18 cellular contexts compared by ENCODE assay signal in the genomic region with DNA sequence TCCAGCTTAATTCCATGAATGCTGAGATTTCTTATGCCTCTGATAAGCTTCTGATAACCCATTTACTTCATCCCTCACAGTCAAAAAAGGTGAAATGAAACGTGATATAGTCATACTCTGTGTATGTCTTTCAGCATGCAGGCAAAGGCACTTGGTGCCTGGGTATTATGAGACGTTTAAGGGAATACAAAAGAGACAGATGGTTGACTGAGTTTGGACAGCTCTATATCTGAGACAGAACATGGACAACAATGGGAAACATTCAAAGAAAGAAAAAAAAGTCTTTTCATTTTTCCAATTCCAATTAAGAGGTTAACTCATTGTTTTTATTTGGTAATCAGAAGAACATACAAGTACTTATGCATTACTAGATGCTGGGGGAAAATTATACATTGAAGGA.
A peak's percentile ranks its signal among the peaks of the same experiment; 100 is the strongest.
DNase-seq lines count a peak whose midpoint lies in the region; ATAC-seq, FAIRE-seq and TF ChIP-seq lines count a peak whose summit lies in the region.
"Had no signal": no experiment of that assay in that cellular context is flagged by ENCODE, and none has a peak within 500 bp of the region (broad histone marks: within the 10 kb centered on the region; RNA-seq: fewer than 3 reads in every experiment).

No MANE protein-coding gene starts in this region.

- CTCF ChIA-PET in MCF 10A (lab: Yijun Ruan, JAX), result interaction anchor here (0.5 to 3.9 kb wide), 20 partner anchors 8 to 781 kb away, joined by 3 to 40 read pairs (median 3); no protein-coding TSS in a partner anchor

- H3K36me3 Mint-ChIP-seq in MCF 10A (ENCODE audit: insufficient read depth, unreplicated experiment), result no peaks in the 10 kb centered on the region

- POLR2A ChIA-PET in MCF 10A (lab: Yijun Ruan, JAX), result interaction anchor here (0.9 kb wide), 1 partner anchor 419 kb away, joined by 3 read pairs; no protein-coding TSS in a partner anchor

- H3K27me3 ChIP-seq in dorsolateral prefrontal cortex (no peaks in the 10 kb centered on the region), right lobe of liver (no peaks in the 10 kb centered on the region), mesendoderm (ENCODE audit: insufficient read depth, low read length, poor library complexity) (no peaks in the 10 kb centered on the region)

- WGBS in right lobe of liver (ENCODE audit: insufficient coverage, low coverage, low lambda C conversion rate, missing lambda C conversion rate), result 20% methylated on average over 2 of the region's 2 CpGs
- no CpG with 5 or more reads among the region's 2 CpGs for WGBS in mesendoderm (ENCODE audit: extremely low coverage, insufficient coverage, low lambda C conversion rate)

- peak overlapping the region in 40 of 59 donors; percentile 1 to 81 (median 57) for H3K27ac ChIP-seq in dorsolateral prefrontal cortex
- no peak overlapping the region for H3K27ac ChIP-seq in right lobe of liver
- H3K27ac ChIP-seq in mesendoderm (ENCODE audit: low read depth, low read length), result no peak overlapping the region

- no peak overlapping the region for H2BK120ac ChIP-seq in mesendoderm (ENCODE audit: low read depth, low read length)

- H3K9me3 Mint-ChIP-seq in MCF 10A (ENCODE audit: unreplicated experiment), result no peaks in the 10 kb centered on the region

- no peak overlapping the region for H3K9ac ChIP-seq in mesendoderm (ENCODE audit: low read length)
- H3K9ac ChIP-seq: SK-N-SH had no signal

- no peak overlapping the region for H2BK15ac ChIP-seq in mesendoderm (replicated peaks; ENCODE audit: low read depth)

- no peak overlapping the region for H2AK5ac ChIP-seq in mesendoderm (ENCODE audit: low read length)

- H3K18ac ChIP-seq in mesendoderm (ENCODE audit: low read length), result no peak overlapping the region

- no peaks in the 10 kb centered on the region for H3K4me1 Mint-ChIP-seq in MCF 10A (ENCODE audit: insufficient read depth, unreplicated experiment)
- H3K4me1 Mint-ChIP-seq: B cell had no signal

- no peak overlapping the region for H3K4me3 Mint-ChIP-seq in MCF 10A (ENCODE audit: unreplicated experiment)
- H3K4me3 Mint-ChIP-seq: B cell had no signal

- H4K8ac ChIP-seq in mesendoderm (ENCODE audit: low read depth, low read length), result no peak overlapping the region

- no peak overlapping the region for H3K4me3 ChIP-seq in dorsolateral prefrontal cortex
- H3K4me3 ChIP-seq in right lobe of liver, result no peak overlapping the region
- H3K4me3 ChIP-seq in mesendoderm (ENCODE audit: low read length), result no peak overlapping the region

- peak; percentile 24 for FAIRE-seq in GM12892 (lab: Jason Lieb, UNC)
- FAIRE-seq: A204.1, GM12891 had no signal

- TF ChIP-seq POLR2A in GM12892 (IDR thresholded peaks at IDR 0.05; ENCODE audit: low read depth, low read length) (no peak), right lobe of liver (IDR thresholded peaks at IDR 0.05) (no peak)

- H3K9me3 ChIP-seq in right lobe of liver, result no peaks in the 10 kb centered on the region
- H3K9me3 ChIP-seq: SK-N-SH had no signal

- no peak for TF ChIP-seq CTCF in dorsolateral prefrontal cortex (IDR thresholded peaks at IDR 0.05 in 54 of 56, conservative IDR thresholded peaks at IDR 0.05 in 2 of 56; ENCODE audit: low read depth in 1 of 56, partially characterized antibody in 56 of 56)
- TF ChIP-seq CTCF in MCF 10A (IDR thresholded peaks at IDR 0.05; ENCODE audit: unreplicated experiment), result no peak
- no peak for TF ChIP-seq CTCF in right lobe of liver (IDR thresholded peaks at IDR 0.05)

- H3K23ac ChIP-seq in mesendoderm (ENCODE audit: low read length), result no peak overlapping the region

- no peak for ATAC-seq in right lobe of liver
- no peak for ATAC-seq in GM18868 (IDR thresholded peaks at IDR 0.05; ENCODE audit: unreplicated experiment)

- H3K4me1 ChIP-seq in right lobe of liver (no peaks in the 10 kb centered on the region), mesendoderm (ENCODE audit: control insufficient read depth, low read depth, low read length) (no peaks in the 10 kb centered on the region)

- intact Hi-C loops in dorsolateral prefrontal cortex (cut with DNase I) (loop anchor here (5.0 to 10.0 kb wide), 4 partner anchors 102 to 382 kb away; no protein-coding TSS in a partner anchor), MCF 10A (cut with micrococcal nuclease) (no loop called here), right lobe of liver (cut with DNase I) (no loop called here)

- H4K5ac ChIP-seq in mesendoderm (ENCODE audit: low read length), result no peak overlapping the region

- H3K56ac ChIP-seq in mesendoderm (ENCODE audit: low read length), result no peak overlapping the region

- H3K4me2 ChIP-seq in mesendoderm (ENCODE audit: low read length), result no peak overlapping the region
- H3K4me2 ChIP-seq: SK-N-SH had no signal

- DNase-seq in GM12892 (ENCODE audit: insufficient read length) (no peak), NCI-H2171 treated with DMSO at 0.1 percent for 48 hours (lab: John Stamatoyannopoulos, UW) (peak; percentile 55), dorsolateral prefrontal cortex (no peak), putamen (ENCODE audit: low spot score) (peak; percentile 11), MCF 10A (ENCODE audit: unreplicated experiment) (no peak), right lobe of liver (no peak), mesendoderm (no peak)
- DNase-seq: DND-41, GOT3, KBM-7, NCI-H1092, NCI-H187 treated with DMSO at 0.1 percent for 48 hours, SIG-M5, SK-N-SH had no signal

- H3K27ac Mint-ChIP-seq in MCF 10A (ENCODE audit: low read depth, unreplicated experiment), result no peak overlapping the region
- H3K27ac Mint-ChIP-seq: B cell had no signal

- H3K36me3 ChIP-seq in right lobe of liver, result no peaks in the 10 kb centered on the region
- H3K36me3 ChIP-seq in mesendoderm (ENCODE audit: control insufficient read depth, insufficient read depth, low read length), result no peaks in the 10 kb centered on the region

- H3K79me2 ChIP-seq in mesendoderm (ENCODE audit: control insufficient read depth, insufficient read depth, low read length), result no peaks in the 10 kb centered on the region

- H3K79me1 ChIP-seq in mesendoderm (ENCODE audit: low read length), result no peaks in the 10 kb centered on the region

- no peak overlapping the region for H2BK5ac ChIP-seq in mesendoderm (ENCODE audit: low read length)

- no TSS peak for BruUV-seq in MCF 10A (replicated peaks; lab: Mats Ljungman, UMichigan)

- H3K4ac ChIP-seq in mesendoderm (ENCODE audit: low read depth, low read length), result no peak overlapping the region

- no peaks in the 10 kb centered on the region for H3K27me3 Mint-ChIP-seq in MCF 10A (ENCODE audit: insufficient read depth, unreplicated experiment)
- H3K27me3 Mint-ChIP-seq: B cell had no signal

Comparison
In these comparisons a context has a peak if more than half of its experiments do, and no peak if none do; other contexts are left out.
1. DNase-seq: peak in NCI-H2171 treated with DMSO at 0.1 percent for 48 hours (single experiment) and putamen (single experiment); none in GM12892 (single experiment), dorsolateral prefrontal cortex (0 of 10), MCF 10A (single experiment), right lobe of liver (0 of 3) and mesendoderm (single experiment).
2. H3K27ac ChIP-seq: peak in dorsolateral prefrontal cortex (40 of 59); none in right lobe of liver (0 of 3) and mesendoderm (single experiment).
3. intact Hi-C loops: an anchor here in dorsolateral prefrontal cortex (5.0 to 10.0 kb wide); none called in MCF 10A and right lobe of liver.